Comparison of ENCODE assay signal across 23 cellular contexts in genomic region chr5:31469466-31469865, GRCh38.
"Had no signal": no experiment of that assay in that cellular context is flagged by ENCODE, and none has a peak within 500 bp of the region (broad histone marks: within the 10 kb centered on the region; RNA-seq: fewer than 3 reads in every experiment).

No MANE protein-coding gene starts in this region.

- H3K9me3 ChIP-seq: esophagus muscularis mucosa, gastrocnemius medialis, heart right ventricle, left lung, lower lobe of right lung, mucosa of descending colon had no signal

- DNase-seq: dermis blood vessel endothelial cell; dorsolateral prefrontal cortex; effector CD4-positive, alpha-beta T cell; effector memory CD4-positive, alpha-beta T cell; foreskin melanocyte; gastrocnemius medialis; glutamatergic neuron; head of caudate nucleus; heart right ventricle; hippocampal formation; left cardiac atrium; left lung; left ventricle myocardium superior; lower lobe of right lung; mesenchymal stem cell; mucosa of descending colon; naive B cell; naive thymus-derived CD8-positive, alpha-beta T cell had no signal

- H3K4me3 ChIP-seq: coronary artery, dorsolateral prefrontal cortex, esophagus muscularis mucosa, gastrocnemius medialis, heart right ventricle, left lung, lower lobe of right lung, mucosa of descending colon had no signal

- ATAC-seq: gastrocnemius medialis; heart right ventricle; left cardiac atrium; left lung; left ventricle myocardium superior; lower lobe of right lung; mucosa of descending colon; naive thymus-derived CD8-positive, alpha-beta T cell had no signal

- H3K27ac ChIP-seq: coronary artery, dorsolateral prefrontal cortex, gastrocnemius medialis, heart right ventricle, left lung, lower lobe of right lung had no signal

- H3K27me3 ChIP-seq: dorsolateral prefrontal cortex, esophagus muscularis mucosa, gastrocnemius medialis, heart right ventricle, left lung had no signal

- H3K4me1 ChIP-seq: gastrocnemius medialis, lower lobe of right lung had no signal

- FAIRE-seq: endothelial cell of umbilical vein, islet of Langerhans, keratinocyte had no signal
